19 cellular contexts compared by ENCODE assay signal in the genomic region with DNA sequence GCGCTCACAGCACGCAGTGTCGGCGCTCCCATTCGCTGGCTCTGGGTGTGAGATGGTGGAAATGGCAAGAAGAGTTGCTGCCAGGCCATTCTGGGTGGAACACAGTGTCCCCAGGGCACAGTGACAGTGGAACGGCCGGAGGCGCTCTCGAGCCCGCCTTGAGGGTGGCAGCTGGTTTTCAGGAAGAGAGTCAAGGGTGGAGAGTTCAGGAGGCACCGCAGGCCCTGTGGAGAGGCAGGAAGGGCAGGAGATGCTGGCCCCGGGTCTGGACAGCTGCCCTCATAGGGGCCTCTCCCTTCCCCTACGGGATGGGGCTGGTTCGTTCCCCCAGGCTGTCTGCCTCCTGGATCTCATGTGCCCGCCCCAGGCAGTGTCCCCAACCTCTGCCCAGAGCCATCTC. TPM values are rescaled to one million over a fixed set of nuclear protein-coding genes. Genes with fewer than 3 reads are reported as not detected.
DNase-seq lines count a peak whose midpoint lies in the region; ATAC-seq and TF ChIP-seq lines count a peak whose summit lies in the region.
"Had no signal": no experiment of that assay in that cellular context is flagged by ENCODE, and none has a peak within 500 bp of the region (broad histone marks: within the 10 kb centered on the region; RNA-seq: fewer than 3 reads in every experiment).

No MANE protein-coding gene starts in this region.

- no CpG with 5 or more reads among the region's 15 CpGs for WGBS in H9 (ENCODE audit: extremely low coverage, insufficient read length, low lambda C conversion rate)
- WGBS in IMR-90 (ENCODE audit: extremely low coverage in 2 of 2, insufficient read length in 1 of 2), 2 experiments = 90% methylated on average over 6 of the region's 15 CpGs; no CpG with 5 or more reads in 1 of the 2 experiments
- WGBS in esophagus squamous epithelium, 2 donors = 38 to 59% methylated on average over 4 to 5 of the region's 15 CpGs
- no CpG with 5 or more reads among the region's 15 CpGs for WGBS in trophoblast cell (ENCODE audit: extremely low coverage, insufficient coverage, insufficient read length)
- WGBS in transverse colon (ENCODE audit: low coverage in 1 of 2), 2 donors = 56% methylated on average over 7 of the region's 15 CpGs; no CpG with 5 or more reads in 1 of the 2 donors

- TF ChIP-seq POLR2A in IMR-90 (IDR thresholded peaks at IDR 0.05; ENCODE audit: low read depth, low read length) (no peak), esophagus squamous epithelium (IDR thresholded peaks at IDR 0.05) (no peak), transverse colon (IDR thresholded peaks at IDR 0.05) (no peak)

- in situ Hi-C loops in IMR-90 (cut with MboI; ENCODE audit: low sequenced_read_pairs) = no loop called here
- in situ Hi-C loops in transverse colon (cut with MboI; ENCODE audit: low pct_ligation_motif_present in 1 of 4, low pct_unique_long_range_greater_than_20kb in 1 of 4, low sequenced_read_pairs in 3 of 4) = loop anchor here in 1 of 4 donors (25.0 kb wide), 1 partner anchor 211 kb away; no protein-coding TSS in a partner anchor

- no peak overlapping the region for H2AK5ac ChIP-seq in H9 (ENCODE audit: insufficient read length, low read length)
- no peak overlapping the region for H2AK5ac ChIP-seq in IMR-90 (ENCODE audit: low read depth, low read length)
- H2AK5ac ChIP-seq in trophoblast cell (ENCODE audit: low read length) = no peak overlapping the region

- no peak overlapping the region for H3T11ph ChIP-seq in H9 (ENCODE audit: low read length)

- H4K91ac ChIP-seq in H9 (ENCODE audit: insufficient read length, low read depth, low read length) = no peak overlapping the region
- no peak overlapping the region for H4K91ac ChIP-seq in IMR-90 (ENCODE audit: insufficient read depth, low read depth, low read length)
- H4K91ac ChIP-seq in trophoblast cell (ENCODE audit: low read depth, low read length) = no peak overlapping the region

- H2AFZ ChIP-seq in H9 (ENCODE audit: low read length) = no peak overlapping the region
- peak overlapping the region; percentile 41 for H2AFZ ChIP-seq in IMR-90 (replicated peaks; ENCODE audit: low read length, poor library complexity)
- no peak overlapping the region for H2AFZ ChIP-seq in trophoblast cell (ENCODE audit: insufficient read depth, low read length, poor library complexity)
- H2AFZ ChIP-seq: GM23248 had no signal

- 0 out of 2 replicates have a peak, but pooled peaks cover 11% of the 10 kb centered on the region for H3K9me1 ChIP-seq in IMR-90 (ENCODE audit: insufficient read depth, low read length)

- no peak overlapping the region for H2BK12ac ChIP-seq in H9 (ENCODE audit: insufficient read length, low read depth, low read length)
- no peak overlapping the region for H2BK12ac ChIP-seq in trophoblast cell (ENCODE audit: low read length)

- peaks cover 2% of the 10 kb centered on the region; the same call in 1 of the 2 replicates for H3K4me1 ChIP-seq in H9 (ENCODE audit: insufficient read depth, low read length)
- H3K4me1 ChIP-seq in IMR-90 (ENCODE audit: control insufficient read depth, insufficient read depth, low read length) = peaks cover 24% of the 10 kb centered on the region
- H3K4me1 ChIP-seq in esophagus squamous epithelium = peaks cover 48 to 90% (median 64%) of the 10 kb centered on the region in 3 donors
- H3K4me1 ChIP-seq in trophoblast cell (ENCODE audit: control insufficient read depth in 1 of 2, insufficient read depth in 2 of 2, low read length in 2 of 2) = peaks cover 6 to 19% of the 10 kb centered on the region in 2 experiments
- peaks cover 6 to 10% (median 9%) of the 10 kb centered on the region in 4 donors for H3K4me1 ChIP-seq in transverse colon

- H4K5ac ChIP-seq in H9 (ENCODE audit: insufficient read length, low read depth, low read length) = no peak overlapping the region
- H4K5ac ChIP-seq in IMR-90 (ENCODE audit: low read depth, low read length) = no peak overlapping the region

- peaks cover 0 to 3% (median 3%) of the 10 kb centered on the region in 3 experiments; a peak in 2 of 7 replicates for H3K36me3 Mint-ChIP-seq in H9 (ENCODE audit: insufficient read depth in 1 of 3, low read depth in 3 of 3)
- H3K36me3 Mint-ChIP-seq: CD8-positive, alpha-beta T cell had no signal

- TF ChIP-seq EP300 in transverse colon (IDR thresholded peaks at IDR 0.05; ENCODE audit: low read depth) = no peak

- H3K14ac ChIP-seq in H9 (ENCODE audit: insufficient read depth, low read length) = peak overlapping the region; percentile 37; the same call in 1 of the 2 replicates
- no peak overlapping the region for H3K14ac ChIP-seq in IMR-90 (replicated peaks; ENCODE audit: low read depth, low read length)
- H3K14ac ChIP-seq in trophoblast cell (ENCODE audit: low read length) = no peak overlapping the region

- BruUV-seq in IMR-90 (replicated peaks; lab: Mats Ljungman, UMichigan) = no TSS peak

- POLR2A ChIA-PET in IMR-90 (lab: Charles Lee; ENCODE audit: unreplicated experiment) = no interaction called here

- H4K8ac ChIP-seq in H9 (replicated peaks; ENCODE audit: insufficient read length, low read depth, low read length) = no peak overlapping the region
- no peak overlapping the region for H4K8ac ChIP-seq in IMR-90 (ENCODE audit: low read depth in 2 of 2, low read length in 2 of 2)
- no peak overlapping the region for H4K8ac ChIP-seq in trophoblast cell (ENCODE audit: low read depth, low read length)

- H3K56ac ChIP-seq in H9 (ENCODE audit: insufficient read length, low read depth, low read length) (no peak overlapping the region), IMR-90 (ENCODE audit: extremely low read depth, insufficient read depth, low read length) (no peak overlapping the region)

- dilution Hi-C loops in IMR-90 (cut with HindIII; ENCODE audit: low sequenced_read_pairs, unreplicated experiment) = no loop called here

- H3K23ac ChIP-seq in H9 (ENCODE audit: insufficient read length, low read depth, low read length) (no peak overlapping the region), IMR-90 (ENCODE audit: low read depth, low read length) (no peak overlapping the region), trophoblast cell (ENCODE audit: low read length) (no peak overlapping the region)

- H3K18ac ChIP-seq in H9 (ENCODE audit: insufficient read length, low read depth, low read length) (no peak overlapping the region), IMR-90 (ENCODE audit: low read depth, low read length) (no peak overlapping the region), trophoblast cell (ENCODE audit: low read length) (no peak overlapping the region)

- H2AK9ac ChIP-seq in IMR-90 (replicated peaks; ENCODE audit: low read depth, low read length, poor library complexity) = no peak overlapping the region

- H3K27ac Mint-ChIP-seq in H9 = no peak overlapping the region
- H3K27ac Mint-ChIP-seq: B cell; CD8-positive, alpha-beta T cell had no signal

- peaks cover 16 to 25% of the 10 kb centered on the region in 2 experiments for H3K4me1 Mint-ChIP-seq in H9

- H3K4me2 ChIP-seq in H9 (ENCODE audit: insufficient read depth, insufficient read length, low read length) (no peak overlapping the region), IMR-90 (ENCODE audit: low read depth, low read length) (no peak overlapping the region), trophoblast cell (ENCODE audit: low read length) (no peak overlapping the region)
- H3K4me2 ChIP-seq: BLaER1 treated with 17β-estradiol and CSF1 and Interleukin-3, amounts not matched to agents 10 nM and 100 nM had no signal

- intact Hi-C loops in IMR-90 (cut with micrococcal nuclease) (no loop called here), esophagus squamous epithelium (cut with DNase I) (no loop called here), transverse colon (cut with DNase I; ENCODE audit: low total_unique reads) (no loop called here), head of caudate nucleus (cut with DNase I) (no loop called here)

- H3K23me2 ChIP-seq in H9 (ENCODE audit: insufficient read length, low read depth, low read length, poor library complexity, severe bottlenecking) = peaks cover 5% of the 10 kb centered on the region

- ATAC-seq in IMR-90 (ENCODE audit: low read depth) (no peak), GM21515 (IDR thresholded peaks at IDR 0.05; ENCODE audit: unreplicated experiment) (no peak)
- ATAC-seq: CD8-positive, alpha-beta T cell; GM12878; HepG2 had no signal

- H3K4ac ChIP-seq in H9 (ENCODE audit: low read depth, low read length) (no peak overlapping the region), IMR-90 (ENCODE audit: low read depth, low read length) (no peak overlapping the region), trophoblast cell (ENCODE audit: low read depth, low read length) (no peak overlapping the region)

- H2BK5ac ChIP-seq in H9 (ENCODE audit: insufficient read length, low read length) (no peak overlapping the region), IMR-90 (ENCODE audit: low read depth, low read length, poor library complexity, severe bottlenecking) (no peak overlapping the region), trophoblast cell (ENCODE audit: low read depth, low read length, poor library complexity) (no peak overlapping the region)

- H3K9me3 ChIP-seq in H9 (ENCODE audit: control insufficient read depth, low read depth, low read length) = no peaks in the 10 kb centered on the region
- H3K9me3 ChIP-seq in IMR-90 (ENCODE audit: control insufficient read depth, insufficient read depth, low read length) = no peaks in the 10 kb centered on the region
- no peaks in the 10 kb centered on the region for H3K9me3 ChIP-seq in esophagus squamous epithelium
- peaks cover 2% of the 10 kb centered on the region for H3K9me3 ChIP-seq in trophoblast cell (ENCODE audit: insufficient read depth, low read depth, low read length)
- no peaks in the 10 kb centered on the region for H3K9me3 ChIP-seq in transverse colon
- H3K9me3 ChIP-seq: BLaER1 treated with 17β-estradiol and CSF1 and Interleukin-3, amounts not matched to agents 10 nM and 100 nM had no signal

- H3K79me2 ChIP-seq in H9 (ENCODE audit: insufficient read depth, low read length) = no peaks in the 10 kb centered on the region
- peaks cover 3% of the 10 kb centered on the region for H3K79me2 ChIP-seq in trophoblast cell (ENCODE audit: control insufficient read depth, insufficient read depth, low read length, poor library complexity)

- H2BK15ac ChIP-seq in H9 (ENCODE audit: low read depth, low read length) = no peak overlapping the region
- H2BK15ac ChIP-seq in IMR-90 (ENCODE audit: low read depth, low read length) = no peak overlapping the region

- H3K4me3 Mint-ChIP-seq in H9 = no peak overlapping the region
- H3K4me3 Mint-ChIP-seq: B cell; CD8-positive, alpha-beta T cell had no signal

- H3K9ac ChIP-seq in H9 (ENCODE audit: extremely low read depth, insufficient read length, low read length) = no peak overlapping the region
- no peak overlapping the region for H3K9ac ChIP-seq in IMR-90 (ENCODE audit: low read depth, low read length)
- H3K9ac ChIP-seq in trophoblast cell (ENCODE audit: low read length) = no peak overlapping the region
- H3K9ac ChIP-seq: BLaER1 treated with 17β-estradiol and CSF1 and Interleukin-3, amounts not matched to agents 10 nM and 100 nM; GM23248 had no signal

- H2BK20ac ChIP-seq in H9 (ENCODE audit: low read depth, low read length, poor library complexity, severe bottlenecking) = no peak overlapping the region
- no peak overlapping the region for H2BK20ac ChIP-seq in IMR-90 (ENCODE audit: low read depth, low read length)

- H3K27me3 ChIP-seq in H9 (ENCODE audit: insufficient read depth, low read length) (no peaks in the 10 kb centered on the region), IMR-90 (ENCODE audit: control insufficient read depth, insufficient read depth, low read length) (no peaks in the 10 kb centered on the region), esophagus squamous epithelium (peaks cover 0 to 31% (median 0%) of the 10 kb centered on the region in 4 donors), trophoblast cell (ENCODE audit: insufficient read depth, low read length) (no peaks in the 10 kb centered on the region), transverse colon (peaks cover 27% of the 10 kb centered on the region)

- TF ChIP-seq CTCF in H9 (conservative IDR thresholded peaks at IDR 0.05) (no peak), IMR-90 (conservative IDR thresholded peaks at IDR 0.05; ENCODE audit: low read depth, low read length) (no peak), esophagus squamous epithelium (IDR thresholded peaks at IDR 0.05) (no peak), transverse colon (IDR thresholded peaks at IDR 0.05) (no peak)

- H3K36me3 ChIP-seq in IMR-90 (ENCODE audit: control insufficient read depth, insufficient read depth, low read length) (peaks cover 18% of the 10 kb centered on the region), esophagus squamous epithelium (peaks cover 0 to 21% (median 0%) of the 10 kb centered on the region in 3 donors), trophoblast cell (ENCODE audit: control insufficient read depth in 1 of 2, insufficient read depth in 2 of 2, low read length in 2 of 2) (peaks cover 0 to 6% of the 10 kb centered on the region in 2 experiments), transverse colon (no peaks in the 10 kb centered on the region)
- H3K36me3 ChIP-seq: BLaER1 treated with 17β-estradiol and CSF1 and Interleukin-3, amounts not matched to agents 10 nM and 100 nM had no signal

- H3K27ac ChIP-seq in H9 (ENCODE audit: insufficient read length, low read depth, low read length) = no peak overlapping the region
- no peak overlapping the region for H3K27ac ChIP-seq in IMR-90 (ENCODE audit: insufficient read depth, low read length)
- H3K27ac ChIP-seq in esophagus squamous epithelium = peak overlapping the region; percentile 79 to 91 (median 87)
- no peak overlapping the region for H3K27ac ChIP-seq in trophoblast cell (ENCODE audit: low read depth, low read length)
- no peak overlapping the region for H3K27ac ChIP-seq in transverse colon
- H3K27ac ChIP-seq: BLaER1 treated with 17β-estradiol and CSF1 and Interleukin-3, amounts not matched to agents 10 nM and 100 nM; GM23248 had no signal

- H3K79me1 ChIP-seq in H9 (ENCODE audit: insufficient read depth, low read depth, low read length, poor library complexity, severe bottlenecking) (no peaks in the 10 kb centered on the region), IMR-90 (ENCODE audit: low read depth in 1 of 2, low read length in 2 of 2) (peaks cover 23 to 81% of the 10 kb centered on the region in 2 experiments), trophoblast cell (ENCODE audit: low read length) (peaks cover 8% of the 10 kb centered on the region)

- DNase-seq in H9 (no peak), IMR-90 (no peak), esophagus squamous epithelium (lab: John Stamatoyannopoulos, UW) (no peak), trophoblast cell (peak; percentile 94 to 96), transverse colon (no peak), head of caudate nucleus (no peak), DMS 273 (lab: John Stamatoyannopoulos, UW; ENCODE audit: unreplicated experiment) (no peak)
- DNase-seq: Calu3; CD8-positive, alpha-beta T cell; DMS 273 treated with DMSO at 0.1 percent for 48 hours; DND-41; EL; GM23248; KG1 had no signal

- H4K20me1 ChIP-seq in H9 (ENCODE audit: control insufficient read depth, insufficient read depth, insufficient read length) (no peaks in the 10 kb centered on the region), IMR-90 (ENCODE audit: insufficient read depth, low read length) (peaks cover 94% of the 10 kb centered on the region)

- H3K4me3 ChIP-seq in IMR-90 (ENCODE audit: insufficient read depth, low read depth, low read length) (no peak overlapping the region), esophagus squamous epithelium (no peak overlapping the region), trophoblast cell (ENCODE audit: low read depth, low read length) (no peak overlapping the region), transverse colon (no peak overlapping the region)
- H3K4me3 ChIP-seq: BLaER1 treated with 17β-estradiol and CSF1 and Interleukin-3, amounts not matched to agents 10 nM and 100 nM; GM12878; GM23248 had no signal

- peaks cover 13% of the 10 kb centered on the region for H3K27me3 Mint-ChIP-seq in H9 (ENCODE audit: low read depth)

- CTCF ChIA-PET in IMR-90 (lab: Yijun Ruan, JAX) = no interaction called here

- H4K12ac ChIP-seq in trophoblast cell (ENCODE audit: low read depth, low read length) = no peak overlapping the region

- H2BK120ac ChIP-seq in H9 (ENCODE audit: low read depth, low read length, poor library complexity, severe bottlenecking) = no peak overlapping the region
- H2BK120ac ChIP-seq in IMR-90 (ENCODE audit: low read depth, low read length) = no peak overlapping the region
- H2BK120ac ChIP-seq in trophoblast cell (ENCODE audit: insufficient read depth, low read length, poor library complexity) = no peak overlapping the region

- H3K9me3 Mint-ChIP-seq in H9 = no peaks in the 10 kb centered on the region
- H3K9me3 Mint-ChIP-seq: CD8-positive, alpha-beta T cell had no signal

- TF ChIP-seq RAD21 in IMR-90 (IDR thresholded peaks at IDR 0.05; ENCODE audit: low read length) = no peak

RNA-seq across cellular contexts. Expression of a gene that starts 12.5 kb away (rescaled TPM):
- total RNA-seq in H9 (2021) (39.4 and 44.0 TPM in 2 replicates), IMR-90 (2012; rRNA removed) (16.0 and 18.6 TPM in 2 replicates), esophagus squamous epithelium (100 to 1,000 TPM in 1 of 4 donors, 10 to 100 TPM in 3; 59.3 to 129 (median 78.6) TPM), transverse colon (10 to 100 TPM; 10.4 to 31.8 (median 18.0) TPM)
- polyA plus RNA-seq in IMR-90 (2012; rRNA removed) = 211 and 222 TPM in 2 replicates
- 148 and 334 TPM in 2 replicates for polyA plus RNA-seq in IMR-90 (2012; cell fraction: cytosol; rRNA removed)
- 193 and 494 TPM in 2 replicates for polyA plus RNA-seq in IMR-90 (2012; cell fraction: nucleus; rRNA removed; ENCODE audit: low replicate concordance)
- polyA plus RNA-seq in trophoblast cell (2013) = 114 and 122 TPM in 2 replicates

Comparison
In these comparisons a context has a peak if more than half of its experiments do, and no peak if none do; other contexts are left out.
1. DNase-seq: peak in trophoblast cell (2 of 2); none in H9 (single experiment), IMR-90 (single experiment), esophagus squamous epithelium (single experiment), transverse colon (single experiment), head of caudate nucleus (0 of 42) and DMS 273 (single experiment).
2. H3K27ac ChIP-seq: peak in esophagus squamous epithelium (4 of 4); none in H9 (single experiment), IMR-90 (single experiment), trophoblast cell (single experiment) and transverse colon (0 of 4).